ENCODE assay signal across 15 cellular contexts in the genomic region with DNA sequence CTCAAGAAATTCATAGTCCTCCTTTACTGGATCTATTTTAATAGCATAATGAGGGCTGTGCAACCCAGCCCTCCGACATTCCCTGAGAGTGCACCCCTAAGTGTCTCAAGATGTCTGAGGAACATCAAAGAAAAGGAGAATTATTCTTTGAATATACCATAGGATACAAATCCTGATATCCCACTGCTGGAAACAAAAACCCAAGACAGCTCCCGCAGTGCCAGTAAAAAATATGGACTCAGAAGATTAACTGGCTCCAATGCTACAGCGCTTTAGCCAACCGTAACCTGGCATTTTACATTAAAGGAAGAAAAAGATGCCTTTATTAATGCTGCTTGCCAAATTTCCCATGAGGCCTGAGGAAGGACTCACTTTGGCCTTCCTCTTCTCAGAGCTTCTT.
"Had no signal": no experiment of that assay in that cellular context is flagged by ENCODE, and none has a peak within 500 bp of the region (broad histone marks: within the 10 kb centered on the region; RNA-seq: fewer than 3 reads in every experiment).

No MANE protein-coding gene starts in this region.

- H3K9me3 Mint-ChIP-seq: activated naive CD8-positive, alpha-beta T cell treated with anti-CD3 and anti-CD28 coated beads, Interleukin-2, amount 10 ng/mL, durations not matched to agents 7 days and 5 days; neural crest cell had no signal

- H3K4me3 Mint-ChIP-seq: activated naive CD8-positive, alpha-beta T cell treated with anti-CD3 and anti-CD28 coated beads, Interleukin-2, amount 10 ng/mL, durations not matched to agents 7 days and 5 days; neural crest cell; WTC11 had no signal

- H3K4me3 ChIP-seq: left ventricle myocardium inferior, mucosa of descending colon, ovary, SJSA1, upper lobe of left lung had no signal

- H3K36me3 Mint-ChIP-seq: activated naive CD8-positive, alpha-beta T cell treated with anti-CD3 and anti-CD28 coated beads, Interleukin-2, amount 10 ng/mL, durations not matched to agents 7 days and 5 days; WTC11 had no signal

- DNase-seq: activated CD4-positive, alpha-beta T cell treated with anti-CD3 and anti-CD28 coated beads for 48 hours; activated CD8-positive, alpha-beta memory T cell treated with anti-CD3 and anti-CD28 coated beads, Interleukin-2, amount 50 U/mL, for 48 hours; activated naive CD8-positive, alpha-beta T cell treated with anti-CD3 and anti-CD28 coated beads, Interleukin-2, amount 10 ng/mL, durations not matched to agents 7 days and 5 days; cerebellar nuclear complex; dermis blood vessel endothelial cell; left ventricle myocardium inferior; mucosa of descending colon; ovary; stimulated activated CD4-positive, alpha-beta T cell treated with anti-CD3 and anti-CD28 coated beads, Interleukin-4, amount 100 ng/mL, for 24 hours; stimulated activated naive CD4-positive, alpha-beta T cell; T-helper 2 cell; upper lobe of left lung had no signal

- H3K27ac Mint-ChIP-seq: activated naive CD8-positive, alpha-beta T cell treated with anti-CD3 and anti-CD28 coated beads, Interleukin-2, amount 10 ng/mL, durations not matched to agents 7 days and 5 days; WTC11 had no signal

- H3K27me3 ChIP-seq: ovary, SJSA1, upper lobe of left lung had no signal

- H3K36me3 ChIP-seq: left ventricle myocardium inferior, ovary, SJSA1, upper lobe of left lung had no signal

- H3K9me3 ChIP-seq: left ventricle myocardium inferior, mucosa of descending colon, ovary, upper lobe of left lung had no signal

- ATAC-seq: WTC11 had no signal

- H3K27ac ChIP-seq: left ventricle myocardium inferior, ovary, SJSA1, upper lobe of left lung had no signal

- H3K27me3 Mint-ChIP-seq: activated naive CD8-positive, alpha-beta T cell treated with anti-CD3 and anti-CD28 coated beads, Interleukin-2, amount 10 ng/mL, durations not matched to agents 7 days and 5 days had no signal

- H3K4me1 Mint-ChIP-seq: activated naive CD8-positive, alpha-beta T cell treated with anti-CD3 and anti-CD28 coated beads, Interleukin-2, amount 10 ng/mL, durations not matched to agents 7 days and 5 days; neural crest cell had no signal
